In the genomic region with DNA sequence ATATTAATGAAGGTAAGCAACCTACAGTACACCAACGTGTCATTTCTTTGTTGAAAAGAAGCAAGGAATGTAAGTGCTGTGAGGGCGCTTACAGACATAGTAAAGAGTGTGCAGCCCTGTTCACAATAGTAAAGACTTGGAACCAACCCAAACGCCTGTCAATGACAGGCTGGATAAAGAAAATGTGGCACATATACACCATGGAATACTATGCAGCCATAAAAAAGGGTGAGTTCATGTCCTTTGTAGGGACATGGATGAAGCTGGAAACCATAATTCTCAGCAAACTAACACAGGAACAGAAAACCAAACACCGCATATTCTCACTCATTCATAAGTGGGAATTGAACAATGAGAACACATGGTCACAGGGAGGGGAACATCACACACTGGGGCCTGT, we compare ENCODE assay signal across 4 cellular contexts.
A peak's percentile ranks its signal among the peaks of the same experiment; 100 is the strongest.
TF ChIP-seq lines count a peak whose summit lies in the region.

No MANE protein-coding gene starts in this region.

TF ChIP-seq in HEK293, 187 proteins besides CTCF, POLR2A, EP300 and RAD21:
- peak; percentile 97 for TF ChIP-seq ZNF146 (tag by site-specific recombination; IDR thresholded peaks at IDR 0.05)
- TF ChIP-seq, protein P1, sequence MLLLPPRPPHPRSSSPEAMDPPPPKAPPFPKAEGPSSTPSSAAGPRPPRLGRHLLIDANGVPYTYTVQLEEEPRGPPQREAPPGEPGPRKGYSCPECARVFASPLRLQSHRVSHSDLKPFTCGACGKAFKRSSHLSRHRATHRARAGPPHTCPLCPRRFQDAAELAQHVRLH (tag by site-specific recombination; IDR thresholded peaks at IDR 0.05), result peak; percentile 91

TF ChIP-seq in SK-N-SH treated with all-trans-retinoic acid at 6 μM for 48 hours, 23 proteins besides CTCF, POLR2A, EP300 and RAD21:
- TF ChIP-seq ZNF8 (CRISPR knock-in tag; IDR thresholded peaks at IDR 0.05), result 0 out of 2 replicates have a peak, but pooled peaks have one; percentile 17

TF ChIP-seq in K562, 482 proteins besides CTCF, POLR2A, EP300 and RAD21:
- TF ChIP-seq ZNF146 (CRISPR knock-in tag; IDR thresholded peaks at IDR 0.05; ENCODE audit: unreplicated experiment), result peak; percentile 94
- TF ChIP-seq NFIC (IDR thresholded peaks at IDR 0.05), result peak; percentile 53
- TF ChIP-seq SMARCA5 (IDR thresholded peaks at IDR 0.05), result peak; percentile 65; the same call in 1 of the 2 replicates
- peak in 1 of 2 experiments; percentile 18; a peak in 1 of 4 replicates for TF ChIP-seq HDAC1 (IDR thresholded peaks at IDR 0.05)
- peak; percentile 36 to 74; a peak in 3 of 4 replicates for TF ChIP-seq KDM1A (IDR thresholded peaks at IDR 0.05)
- TF ChIP-seq BCOR (IDR thresholded peaks at IDR 0.05), result peak; percentile 87
TF ChIP-seq in K562: peak in this region for 6; not testable (repeated sequence) for 476.

TF ChIP-seq in H1, 55 proteins besides CTCF, POLR2A, EP300 and RAD21:
- peak; percentile 34; the same call in 1 of the 2 replicates for TF ChIP-seq KDM1A (IDR thresholded peaks at IDR 0.05; ENCODE audit: borderline replicate concordance, low read length)
